In the genomic region with DNA sequence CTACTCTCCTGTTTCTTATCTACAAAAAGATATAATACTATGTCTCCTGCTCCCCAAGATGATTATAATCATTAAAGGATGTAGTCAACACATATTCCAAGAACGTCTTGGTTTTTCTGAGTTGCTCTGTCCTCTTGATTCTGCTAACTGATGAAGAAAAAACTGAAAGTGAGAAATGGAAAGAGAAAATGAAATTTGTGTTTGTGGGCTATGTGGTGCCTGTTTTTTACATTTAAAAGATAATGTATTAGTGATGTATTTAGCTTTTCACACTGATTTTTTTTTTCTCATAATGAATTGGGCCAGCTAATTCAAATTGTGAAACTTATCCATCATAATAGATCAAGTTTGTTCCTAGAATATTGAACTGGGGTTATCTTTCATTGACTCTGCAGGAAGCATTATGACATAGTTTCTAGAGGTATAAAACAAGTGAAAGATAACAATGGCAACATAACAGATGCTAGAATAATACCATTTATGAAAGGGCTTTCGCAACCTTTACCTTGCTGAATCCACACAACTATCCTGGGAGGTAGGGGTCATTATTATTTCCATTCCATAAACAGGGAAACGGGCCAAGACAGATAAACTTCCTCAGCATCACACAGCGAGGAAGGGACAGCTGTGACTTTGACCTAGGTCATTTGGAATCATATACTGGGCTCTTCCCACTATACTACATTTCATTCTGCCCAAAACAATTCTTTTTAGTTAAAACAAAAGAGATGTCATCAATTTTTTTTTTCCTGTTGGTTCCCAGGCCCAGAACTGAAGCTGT, we compare ENCODE assay signal across 12 cellular contexts.
DNase-seq lines count a peak whose midpoint lies in the region; ATAC-seq and TF ChIP-seq lines count a peak whose summit lies in the region.
"Had no signal": no experiment of that assay in that cellular context is flagged by ENCODE, and none has a peak within 500 bp of the region (broad histone marks: within the 10 kb centered on the region; RNA-seq: fewer than 3 reads in every experiment).

No MANE protein-coding gene starts in this region.

- TF ChIP-seq CTCF in activated CD8-positive, alpha-beta T cell treated with anti-CD3 and anti-CD28 coated beads for 36 hours (IDR thresholded peaks at IDR 0.05) = no peak

- POLR2A ChIA-PET in activated CD8-positive, alpha-beta T cell treated with anti-CD3 and anti-CD28 coated beads for 36 hours (lab: Charles Lee) = no interaction called here

- ATAC-seq in GM18858 (IDR thresholded peaks at IDR 0.05; ENCODE audit: unreplicated experiment) (peak; percentile 89), GM19468 (IDR thresholded peaks at IDR 0.05; ENCODE audit: extremely low read depth, unreplicated experiment) (peak; percentile 70), HG03025 (IDR thresholded peaks at IDR 0.05; ENCODE audit: low FRiP score, unreplicated experiment) (peak; percentile 89), esophagus mucosa (no peak)
- ATAC-seq in activated CD8-positive, alpha-beta T cell treated with anti-CD3 and anti-CD28 coated beads for 36 hours = peak; percentile 68

- no peak for DNase-seq in activated CD8-positive, alpha-beta T cell treated with anti-CD3 and anti-CD28 coated beads for 36 hours
- no peak for DNase-seq in NK-92 (lab: John Stamatoyannopoulos, UW; ENCODE audit: unreplicated experiment)
- no peak for DNase-seq in anterior cingulate cortex (lab: John Stamatoyannopoulos, UW)
- DNase-seq in medulla oblongata (ENCODE audit: extremely low spot score) = no peak
- DNase-seq: COR-L47, NCI-H524 had no signal

- H3K4me3 Mint-ChIP-seq in activated CD8-positive, alpha-beta T cell treated with anti-CD3 and anti-CD28 coated beads for 36 hours = no peak overlapping the region
- H3K4me3 Mint-ChIP-seq: central memory CD8-positive, alpha-beta T cell; memory B cell had no signal

- peak overlapping the region; percentile 43 for H3K27ac Mint-ChIP-seq in activated CD8-positive, alpha-beta T cell treated with anti-CD3 and anti-CD28 coated beads for 36 hours
- H3K27ac Mint-ChIP-seq: memory B cell had no signal

- H3K9me3 Mint-ChIP-seq in activated CD8-positive, alpha-beta T cell treated with anti-CD3 and anti-CD28 coated beads for 36 hours = peaks cover 6% of the 10 kb centered on the region

- intact Hi-C loops in activated CD8-positive, alpha-beta T cell treated with anti-CD3 and anti-CD28 coated beads for 36 hours (cut with micrococcal nuclease) = no loop called here

- CTCF ChIA-PET in activated CD8-positive, alpha-beta T cell treated with anti-CD3 and anti-CD28 coated beads for 36 hours (lab: Charles Lee) = interaction anchor here (0.6 kb wide), 1 partner anchor 216 kb away, joined by 3 read pairs; no protein-coding TSS in a partner anchor

- H3K4me1 Mint-ChIP-seq in activated CD8-positive, alpha-beta T cell treated with anti-CD3 and anti-CD28 coated beads for 36 hours (ENCODE audit: low read depth) = peaks cover 14% of the 10 kb centered on the region
- H3K4me1 Mint-ChIP-seq: central memory CD8-positive, alpha-beta T cell; memory B cell had no signal

- no peaks in the 10 kb centered on the region for H3K36me3 Mint-ChIP-seq in activated CD8-positive, alpha-beta T cell treated with anti-CD3 and anti-CD28 coated beads for 36 hours (ENCODE audit: low read depth)
- H3K36me3 Mint-ChIP-seq: memory B cell had no signal

- no peaks in the 10 kb centered on the region for H3K27me3 Mint-ChIP-seq in activated CD8-positive, alpha-beta T cell treated with anti-CD3 and anti-CD28 coated beads for 36 hours
- H3K27me3 Mint-ChIP-seq: central memory CD8-positive, alpha-beta T cell; memory B cell had no signal
